ENCODE assay signal across 1 cellular context in genomic region chr7:6008668-6009611, GRCh38.
A peak's percentile ranks its signal among the peaks of the same experiment; 100 is the strongest.
TF ChIP-seq lines count a peak whose summit lies in the region.

TSS of gene AIMP2 (plus strand) at chr7:6009272. CDS start at chr7:6009364, 92 bp downstream.
TSS of gene PMS2 (minus strand) at chr7:6009049. CDS start at chr7:6009019, 30 bp downstream.

TF ChIP-seq in K562, 482 proteins besides CTCF, POLR2A, EP300 and RAD21 (continued from another document and continues in another):
- TF ChIP-seq CHD7 (IDR thresholded peaks at IDR 0.05; ENCODE audit: low read depth, low read length) (no peak), RFX1 (IDR thresholded peaks at IDR 0.05) (no peak), ZBED1 (IDR thresholded peaks at IDR 0.05) (no peak), ZBTB43 (CRISPR knock-in tag; IDR thresholded peaks at IDR 0.05) (0 out of 2 replicates have a peak, but pooled peaks have one; percentile 26), MYNN (IDR thresholded peaks at IDR 0.05) (no peak), MYNN (CRISPR knock-in tag; IDR thresholded peaks at IDR 0.05) (no peak), XRCC3 (IDR thresholded peaks at IDR 0.05) (no peak), ZNF830 (CRISPR knock-in tag; IDR thresholded peaks at IDR 0.05) (0 out of 2 replicates have a peak, but pooled peaks have one; percentile 60), ZNF277 (CRISPR knock-in tag; IDR thresholded peaks at IDR 0.05; ENCODE audit: borderline replicate concordance) (no peak), FOXJ3 (CRISPR knock-in tag; IDR thresholded peaks at IDR 0.05) (no peak), ZNF75A (CRISPR knock-in tag; IDR thresholded peaks at IDR 0.05) (no peak), CSDE1 (IDR thresholded peaks at IDR 0.05) (no peak), TEAD1 (CRISPR knock-in tag; IDR thresholded peaks at IDR 0.05) (peak; percentile 78 to 94), CLOCK (CRISPR knock-in tag; IDR thresholded peaks at IDR 0.05; ENCODE audit: borderline replicate concordance) (peak; percentile 83; the same call in 1 of the 2 replicates), ZNF551 (CRISPR knock-in tag; IDR thresholded peaks at IDR 0.05) (no peak), PTTG1 (tag; IDR thresholded peaks at IDR 0.05; ENCODE audit: low read depth) (no peak), BDP1 (IDR thresholded peaks at IDR 0.05; ENCODE audit: insufficient read depth, insufficient read length) (no peak), KLF1 (tag; IDR thresholded peaks at IDR 0.05) (peak; percentile 77), FOXM1 (IDR thresholded peaks at IDR 0.05; ENCODE audit: low read depth) (peak; percentile 77), FOXM1 (CRISPR knock-in tag; IDR thresholded peaks at IDR 0.05; ENCODE audit: low read depth) (peak; percentile 95), SMAD2 (IDR thresholded peaks at IDR 0.05; ENCODE audit: low read depth, low read length) (no peak), NR1H2 (CRISPR knock-in tag; IDR thresholded peaks at IDR 0.05) (no peak), TCFL5 (CRISPR knock-in tag; conservative IDR thresholded peaks at IDR 0.05) (no peak), ZNF431 (CRISPR knock-in tag; IDR thresholded peaks at IDR 0.05) (peak; percentile 88), ZKSCAN1 (IDR thresholded peaks at IDR 0.05; ENCODE audit: low read depth, low read length) (no peak), BMI1 (IDR thresholded peaks at IDR 0.05; ENCODE audit: low read length) (no peak), PATZ1 (CRISPR knock-in tag; IDR thresholded peaks at IDR 0.05; ENCODE audit: borderline replicate concordance) (no peak), ETV5 (CRISPR knock-in tag; IDR thresholded peaks at IDR 0.05; ENCODE audit: low read depth) (peak; percentile 16; the same call in 1 of the 2 replicates), SMAD1 (IDR thresholded peaks at IDR 0.05; ENCODE audit: low read depth, low read length, partially characterized antibody) (no peak), ARID3B (CRISPR knock-in tag; IDR thresholded peaks at IDR 0.05; ENCODE audit: borderline replicate concordance) (peak; percentile 89; the same call in 1 of the 2 replicates), ZFPM2 (CRISPR knock-in tag; IDR thresholded peaks at IDR 0.05) (no peak), ZNF740 (CRISPR knock-in tag; IDR thresholded peaks at IDR 0.05) (peak; percentile 55; the same call in 1 of the 2 replicates), ZNF740 (tag; IDR thresholded peaks at IDR 0.05) (no peak), TOE1 (IDR thresholded peaks at IDR 0.05; ENCODE audit: borderline replicate concordance) (peak; percentile 61; the same call in 1 of the 2 replicates), TOE1 (CRISPR knock-in tag; IDR thresholded peaks at IDR 0.05; ENCODE audit: borderline replicate concordance, low read depth) (peak; percentile 86), MED1 (CRISPR knock-in tag; IDR thresholded peaks at IDR 0.05; ENCODE audit: borderline replicate concordance) (no peak), MTF1 (CRISPR knock-in tag; IDR thresholded peaks at IDR 0.05; ENCODE audit: borderline replicate concordance) (peak; percentile 78; the same call in 1 of the 2 replicates), FOXK1 (CRISPR knock-in tag; IDR thresholded peaks at IDR 0.05; ENCODE audit: borderline replicate concordance) (0 out of 2 replicates have a peak, but pooled peaks have one; percentile 22), MLX (CRISPR knock-in tag; conservative IDR thresholded peaks at IDR 0.05) (peak in 1 of 2 experiments; percentile 98; a peak in 2 of 4 replicates), NR4A1 (CRISPR knock-in tag; IDR thresholded peaks at IDR 0.05) (0 out of 2 replicates have a peak, but pooled peaks have one; percentile 76), NR4A1 (tag; IDR thresholded peaks at IDR 0.05) (peak; percentile 72; the same call in 1 of the 2 replicates), MCM3 (IDR thresholded peaks at IDR 0.05) (no peak)
